ENCODE assay signal across 1 cellular context in the genomic region with DNA sequence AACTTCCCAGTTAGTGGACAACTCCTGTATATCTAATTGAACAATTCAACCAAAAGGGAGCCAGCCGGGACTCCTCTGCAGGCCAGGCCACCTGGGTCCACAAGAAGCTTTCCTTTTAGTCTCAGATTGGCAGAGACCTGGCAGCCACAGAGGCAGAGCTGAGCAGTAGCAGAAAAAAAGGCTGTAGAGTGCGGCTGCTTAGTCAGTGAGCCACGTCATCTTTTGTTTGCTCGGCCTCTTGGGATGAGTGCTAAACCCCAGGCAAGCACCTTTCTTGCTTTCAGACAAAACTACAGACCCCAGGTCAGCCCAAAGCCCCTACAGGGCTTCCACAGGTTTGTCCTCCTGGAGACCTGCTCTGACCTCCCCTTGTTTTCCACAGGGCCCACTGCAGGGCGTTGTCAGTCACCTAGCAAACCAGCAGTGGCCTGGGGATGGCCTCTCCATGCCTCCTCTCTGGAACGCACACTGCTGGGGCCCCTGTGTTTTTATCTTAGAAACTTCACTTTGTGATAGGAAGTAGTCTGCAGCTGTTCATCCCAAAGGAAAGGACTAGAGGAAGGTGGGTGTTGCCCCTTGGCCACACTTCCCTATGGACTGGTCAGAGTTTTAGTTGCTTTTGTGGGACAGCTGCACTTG.
A peak's percentile ranks its signal among the peaks of the same experiment; 100 is the strongest.
TF ChIP-seq lines count a peak whose summit lies in the region.

No MANE protein-coding gene starts in this region.

TF ChIP-seq in K562, 482 proteins besides CTCF, POLR2A, EP300 and RAD21 (continued from another document):
- TF ChIP-seq, protein P1, sequence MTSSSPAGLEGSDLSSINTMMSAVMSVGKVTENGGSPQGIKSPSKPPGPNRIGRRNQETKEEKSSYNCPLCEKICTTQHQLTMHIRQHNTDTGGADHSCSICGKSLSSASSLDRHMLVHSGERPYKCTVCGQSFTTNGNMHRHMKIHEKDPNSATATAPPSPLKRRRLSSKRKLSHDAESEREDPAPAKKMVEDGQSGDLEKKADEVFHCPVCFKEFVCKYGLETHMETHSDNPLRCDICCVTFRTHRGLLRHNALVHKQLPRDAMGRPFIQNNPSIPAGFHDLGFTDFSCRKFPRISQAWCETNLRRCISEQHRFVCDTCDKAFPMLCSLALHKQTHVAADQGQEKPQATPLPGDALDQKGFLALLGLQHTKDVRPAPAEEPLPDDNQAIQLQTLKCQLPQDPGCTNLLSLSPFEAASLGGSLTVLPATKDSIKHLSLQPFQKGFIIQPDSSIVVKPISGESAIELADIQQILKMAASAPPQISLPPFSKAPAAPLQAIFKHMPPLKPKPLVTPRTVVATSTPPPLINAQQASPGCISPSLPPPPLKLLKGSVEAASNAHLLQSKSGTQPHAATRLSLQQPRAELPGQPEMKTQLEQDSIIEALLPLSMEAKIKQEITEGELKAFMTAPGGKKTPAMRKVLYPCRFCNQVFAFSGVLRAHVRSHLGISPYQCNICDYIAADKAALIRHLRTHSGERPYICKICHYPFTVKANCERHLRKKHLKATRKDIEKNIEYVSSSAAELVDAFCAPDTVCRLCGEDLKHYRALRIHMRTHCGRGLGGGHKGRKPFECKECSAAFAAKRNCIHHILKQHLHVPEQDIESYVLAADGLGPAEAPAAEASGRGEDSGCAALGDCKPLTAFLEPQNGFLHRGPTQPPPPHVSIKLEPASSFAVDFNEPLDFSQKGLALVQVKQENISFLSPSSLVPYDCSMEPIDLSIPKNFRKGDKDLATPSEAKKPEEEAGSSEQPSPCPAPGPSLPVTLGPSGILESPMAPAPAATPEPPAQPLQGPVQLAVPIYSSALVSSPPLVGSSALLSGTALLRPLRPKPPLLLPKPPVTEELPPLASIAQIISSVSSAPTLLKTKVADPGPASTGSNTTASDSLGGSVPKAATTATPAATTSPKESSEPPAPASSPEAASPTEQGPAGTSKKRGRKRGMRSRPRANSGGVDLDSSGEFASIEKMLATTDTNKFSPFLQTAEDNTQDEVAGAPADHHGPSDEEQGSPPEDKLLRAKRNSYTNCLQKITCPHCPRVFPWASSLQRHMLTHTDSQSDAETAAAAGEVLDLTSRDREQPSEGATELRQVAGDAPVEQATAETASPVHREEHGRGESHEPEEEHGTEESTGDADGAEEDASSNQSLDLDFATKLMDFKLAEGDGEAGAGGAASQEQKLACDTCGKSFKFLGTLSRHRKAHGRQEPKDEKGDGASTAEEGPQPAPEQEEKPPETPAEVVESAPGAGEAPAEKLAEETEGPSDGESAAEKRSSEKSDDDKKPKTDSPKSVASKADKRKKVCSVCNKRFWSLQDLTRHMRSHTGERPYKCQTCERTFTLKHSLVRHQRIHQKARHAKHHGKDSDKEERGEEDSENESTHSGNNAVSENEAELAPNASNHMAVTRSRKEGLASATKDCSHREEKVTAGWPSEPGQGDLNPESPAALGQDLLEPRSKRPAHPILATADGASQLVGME (CRISPR knock-in tag; IDR thresholded peaks at IDR 0.05) = no peak
- TF ChIP-seq OTX1 (CRISPR knock-in tag; IDR thresholded peaks at IDR 0.05) (no peak), ZNF384 (IDR thresholded peaks at IDR 0.05; ENCODE audit: low read depth, low read length) (peak; percentile 46; the same call in 1 of the 2 replicates), CREM (IDR thresholded peaks at IDR 0.05; ENCODE audit: low read depth) (peak; percentile 51; the same call in 1 of the 2 replicates), MYC (IDR thresholded peaks at IDR 0.05; ENCODE audit: low read depth, low read length) (no peak), MYC (CRISPR knock-in tag; IDR thresholded peaks at IDR 0.05; ENCODE audit: borderline replicate concordance, low read depth) (no peak), NEUROD1 (IDR thresholded peaks at IDR 0.05; ENCODE audit: borderline replicate concordance, low read depth, low read length, partially characterized antibody) (no peak), CEBPG (CRISPR knock-in tag; IDR thresholded peaks at IDR 0.05) (no peak), CEBPG (tag; conservative IDR thresholded peaks at IDR 0.05 in 1 of 2, IDR thresholded peaks at IDR 0.05 in 1 of 2) (no peak), ETV5 (CRISPR knock-in tag; IDR thresholded peaks at IDR 0.05; ENCODE audit: low read depth) (no peak), GATA2 (CRISPR knock-in tag; IDR thresholded peaks at IDR 0.05) (no peak), ATF1 (CRISPR knock-in tag; IDR thresholded peaks at IDR 0.05) (no peak), ATF1 (tag; IDR thresholded peaks at IDR 0.05) (peak; percentile 42; the same call in 1 of the 2 replicates), CBX5 (IDR thresholded peaks at IDR 0.05; ENCODE audit: borderline replicate concordance, low read depth) (no peak), ZNF695 (CRISPR knock-in tag; IDR thresholded peaks at IDR 0.05) (no peak), PRPF4 (IDR thresholded peaks at IDR 0.05; ENCODE audit: insufficient read depth, low read depth, low read length, poor library complexity, severe bottlenecking) (no peak), ZNF197 (CRISPR knock-in tag; IDR thresholded peaks at IDR 0.05; ENCODE audit: low read depth) (no peak), HLTF (IDR thresholded peaks at IDR 0.05) (no peak), BCL6 (CRISPR knock-in tag; IDR thresholded peaks at IDR 0.05) (no peak), SETDB1 (IDR thresholded peaks at IDR 0.05; ENCODE audit: low read length) (no peak), NFIX (CRISPR knock-in tag; IDR thresholded peaks at IDR 0.05; ENCODE audit: low read depth) (no peak), ZC3H8 (IDR thresholded peaks at IDR 0.05) (no peak), ZNF212 (CRISPR knock-in tag; IDR thresholded peaks at IDR 0.05) (no peak), ZNF76 (CRISPR knock-in tag; IDR thresholded peaks at IDR 0.05; ENCODE audit: borderline replicate concordance) (no peak), PHTF2 (CRISPR knock-in tag; IDR thresholded peaks at IDR 0.05) (no peak), FOSL1 (tag; conservative IDR thresholded peaks at IDR 0.05) (peak; percentile 84), ZBED1 (IDR thresholded peaks at IDR 0.05) (no peak), PHB (CRISPR knock-in tag; IDR thresholded peaks at IDR 0.05) (no peak), BRD4 (IDR thresholded peaks at IDR 0.05) (no peak), ERF (CRISPR knock-in tag; IDR thresholded peaks at IDR 0.05) (0 out of 2 replicates have a peak, but pooled peaks have one; percentile 32), RBBP5 (IDR thresholded peaks at IDR 0.05; ENCODE audit: borderline replicate concordance, insufficient read depth, low read length, poor library complexity, severe bottlenecking) (no peak), ZNF165 (CRISPR knock-in tag; IDR thresholded peaks at IDR 0.05; ENCODE audit: borderline replicate concordance) (no peak), JUNB (CRISPR knock-in tag; conservative IDR thresholded peaks at IDR 0.05) (no peak), ATF7 (IDR thresholded peaks at IDR 0.05) (peak; percentile 30; the same call in 1 of the 2 replicates), JUN (IDR thresholded peaks at IDR 0.05; ENCODE audit: borderline replicate concordance, low read depth, low read length) (0 out of 2 replicates have a peak, but pooled peaks have one; percentile 28), JUN (CRISPR knock-in tag; IDR thresholded peaks at IDR 0.05; ENCODE audit: borderline replicate concordance) (no peak), ZNF778 (CRISPR knock-in tag; IDR thresholded peaks at IDR 0.05) (no peak), IFI16 (CRISPR knock-in tag; IDR thresholded peaks at IDR 0.05) (no peak), MIER1 (IDR thresholded peaks at IDR 0.05; ENCODE audit: low read depth) (no peak), JUND (IDR thresholded peaks at IDR 0.05; ENCODE audit: borderline replicate concordance, low read depth, low read length) (0 out of 2 replicates have a peak, but pooled peaks have one; percentile 44), JUND (tag; IDR thresholded peaks at IDR 0.05; ENCODE audit: borderline replicate concordance, low read depth, low read length) (peak; percentile 30; the same call in 1 of the 3 replicates)
- TF ChIP-seq, protein P2, sequence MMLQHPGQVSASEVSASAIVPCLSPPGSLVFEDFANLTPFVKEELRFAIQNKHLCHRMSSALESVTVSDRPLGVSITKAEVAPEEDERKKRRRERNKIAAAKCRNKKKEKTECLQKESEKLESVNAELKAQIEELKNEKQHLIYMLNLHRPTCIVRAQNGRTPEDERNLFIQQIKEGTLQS (IDR thresholded peaks at IDR 0.05) = peak; percentile 59
- TF ChIP-seq, protein P2 (CRISPR knock-in tag; conservative IDR thresholded peaks at IDR 0.05) = no peak
- TF ChIP-seq, protein P3, sequence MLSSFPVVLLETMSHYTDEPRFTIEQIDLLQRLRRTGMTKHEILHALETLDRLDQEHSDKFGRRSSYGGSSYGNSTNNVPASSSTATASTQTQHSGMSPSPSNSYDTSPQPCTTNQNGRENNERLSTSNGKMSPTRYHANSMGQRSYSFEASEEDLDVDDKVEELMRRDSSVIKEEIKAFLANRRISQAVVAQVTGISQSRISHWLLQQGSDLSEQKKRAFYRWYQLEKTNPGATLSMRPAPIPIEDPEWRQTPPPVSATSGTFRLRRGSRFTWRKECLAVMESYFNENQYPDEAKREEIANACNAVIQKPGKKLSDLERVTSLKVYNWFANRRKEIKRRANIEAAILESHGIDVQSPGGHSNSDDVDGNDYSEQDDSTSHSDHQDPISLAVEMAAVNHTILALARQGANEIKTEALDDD (IDR thresholded peaks at IDR 0.05) = no peak
- TF ChIP-seq, protein P4, sequence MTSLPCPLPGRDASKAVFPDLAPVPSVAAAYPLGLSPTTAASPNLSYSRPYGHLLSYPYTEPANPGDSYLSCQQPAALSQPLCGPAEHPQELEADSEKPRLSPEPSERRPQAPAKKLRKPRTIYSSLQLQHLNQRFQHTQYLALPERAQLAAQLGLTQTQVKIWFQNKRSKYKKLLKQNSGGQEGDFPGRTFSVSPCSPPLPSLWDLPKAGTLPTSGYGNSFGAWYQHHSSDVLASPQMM (CRISPR knock-in tag; IDR thresholded peaks at IDR 0.05) = no peak
- TF ChIP-seq, protein P5, sequence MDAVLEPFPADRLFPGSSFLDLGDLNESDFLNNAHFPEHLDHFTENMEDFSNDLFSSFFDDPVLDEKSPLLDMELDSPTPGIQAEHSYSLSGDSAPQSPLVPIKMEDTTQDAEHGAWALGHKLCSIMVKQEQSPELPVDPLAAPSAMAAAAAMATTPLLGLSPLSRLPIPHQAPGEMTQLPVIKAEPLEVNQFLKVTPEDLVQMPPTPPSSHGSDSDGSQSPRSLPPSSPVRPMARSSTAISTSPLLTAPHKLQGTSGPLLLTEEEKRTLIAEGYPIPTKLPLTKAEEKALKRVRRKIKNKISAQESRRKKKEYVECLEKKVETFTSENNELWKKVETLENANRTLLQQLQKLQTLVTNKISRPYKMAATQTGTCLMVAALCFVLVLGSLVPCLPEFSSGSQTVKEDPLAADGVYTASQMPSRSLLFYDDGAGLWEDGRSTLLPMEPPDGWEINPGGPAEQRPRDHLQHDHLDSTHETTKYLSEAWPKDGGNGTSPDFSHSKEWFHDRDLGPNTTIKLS (IDR thresholded peaks at IDR 0.05; ENCODE audit: borderline replicate concordance, low read depth) = peak; percentile 28; the same call in 1 of the 2 replicates
- TF ChIP-seq, protein P6, sequence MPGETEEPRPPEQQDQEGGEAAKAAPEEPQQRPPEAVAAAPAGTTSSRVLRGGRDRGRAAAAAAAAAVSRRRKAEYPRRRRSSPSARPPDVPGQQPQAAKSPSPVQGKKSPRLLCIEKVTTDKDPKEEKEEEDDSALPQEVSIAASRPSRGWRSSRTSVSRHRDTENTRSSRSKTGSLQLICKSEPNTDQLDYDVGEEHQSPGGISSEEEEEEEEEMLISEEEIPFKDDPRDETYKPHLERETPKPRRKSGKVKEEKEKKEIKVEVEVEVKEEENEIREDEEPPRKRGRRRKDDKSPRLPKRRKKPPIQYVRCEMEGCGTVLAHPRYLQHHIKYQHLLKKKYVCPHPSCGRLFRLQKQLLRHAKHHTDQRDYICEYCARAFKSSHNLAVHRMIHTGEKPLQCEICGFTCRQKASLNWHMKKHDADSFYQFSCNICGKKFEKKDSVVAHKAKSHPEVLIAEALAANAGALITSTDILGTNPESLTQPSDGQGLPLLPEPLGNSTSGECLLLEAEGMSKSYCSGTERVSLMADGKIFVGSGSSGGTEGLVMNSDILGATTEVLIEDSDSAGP (CRISPR knock-in tag; IDR thresholded peaks at IDR 0.05) = no peak
